Comparison of ENCODE assay signal across 8 cellular contexts in genomic region chr1:39204441-39205081, GRCh38. TPM values are rescaled to one million over a fixed set of nuclear protein-coding genes. Genes with fewer than 3 reads are reported as not detected.
DNase-seq lines count a peak whose midpoint lies in the region; ATAC-seq, FAIRE-seq and TF ChIP-seq lines count a peak whose summit lies in the region.

TSS of gene MACF1 (plus strand) at chr1:39204695. CDS start at chr1:39205023, 328 bp downstream.

- H3K4me3 ChIP-seq in keratinocyte (ENCODE audit: control insufficient read depth in 2 of 3, extremely low read depth in 1 of 3, insufficient read depth in 2 of 3, low read depth in 1 of 3, low read length in 3 of 3) (peak within 1 kb of the TSS in 2 of 3 experiments; percentile 21 to 24), skeletal muscle satellite cell (ENCODE audit: low read length) (peak within 1 kb of the TSS; percentile 65)

- peaks cover 22% of the 10 kb centered on the region for H3K4me1 ChIP-seq in keratinocyte (ENCODE audit: control insufficient read depth, extremely low read depth, insufficient read depth, low read length)
- H3K4me1 ChIP-seq in skeletal muscle satellite cell (ENCODE audit: control insufficient read depth, insufficient read depth, low read length): peaks cover 29% of the 10 kb centered on the region

- peaks cover under 1% of the 10 kb centered on the region for H3K27me3 Mint-ChIP-seq in HFFc6 (ENCODE audit: insufficient read depth)
- no peaks in the 10 kb centered on the region for H3K27me3 Mint-ChIP-seq in T-helper 1 cell treated with Interleukin-12 subunit alpha and Interleukin-12 subunit beta and Interleukin-4 antibody, amounts not matched to agents 30 μg/mL and 1 μg/mL, for 36 hours (ENCODE audit: low read depth)
- H3K27me3 Mint-ChIP-seq in central memory CD8-positive, alpha-beta T cell: no peaks in the 10 kb centered on the region

- peak; percentile 71 for TF ChIP-seq CTCF in HFFc6 (IDR thresholded peaks at IDR 0.05)
- TF ChIP-seq CTCF in keratinocyte (optimal IDR thresholded peaks at IDR 0.05 in 1 of 3, IDR thresholded peaks at IDR 0.05 in 1 of 3, conservative IDR thresholded peaks at IDR 0.05 in 1 of 3; ENCODE audit: extremely low read depth in 1 of 3, insufficient read depth in 2 of 3, low read length in 3 of 3): no peak
- no peak for TF ChIP-seq CTCF in GM20000 (IDR thresholded peaks at IDR 0.05; ENCODE audit: extremely low read depth, missing control alignments)

- peak; percentile 34 for FAIRE-seq in keratinocyte (lab: Jason Lieb, UNC)

- dilution Hi-C loops in keratinocyte (cut with MboI; ENCODE audit: extremely low pct_ligation_motif_present, low sequenced_read_pairs): no loop called here

- no peaks in the 10 kb centered on the region for H3K27me3 ChIP-seq in keratinocyte (ENCODE audit: control insufficient read depth, extremely low read depth, insufficient read depth, low read length)
- no peaks in the 10 kb centered on the region for H3K27me3 ChIP-seq in skeletal muscle satellite cell (ENCODE audit: control insufficient read depth, insufficient read depth, low read length)

- H2AFZ ChIP-seq in keratinocyte (ENCODE audit: control insufficient read depth, low read length): no peak within 1 kb of the TSS

- H3K36me3 ChIP-seq in keratinocyte (ENCODE audit: control insufficient read depth in 2 of 2, extremely low read depth in 1 of 2, insufficient read depth in 2 of 2, low read length in 2 of 2): peaks cover 0 to 4% of the 10 kb centered on the region in 2 experiments
- H3K36me3 ChIP-seq in skeletal muscle satellite cell (ENCODE audit: insufficient read depth, low read length): no peaks in the 10 kb centered on the region

- ATAC-seq in central memory CD8-positive, alpha-beta T cell (replicated peaks; ENCODE audit: extremely low read depth, poor library complexity, severe bottlenecking): peak; percentile 35
- ATAC-seq in HG03457 (IDR thresholded peaks at IDR 0.05; ENCODE audit: unreplicated experiment): no peak

- H3K27ac ChIP-seq in keratinocyte (ENCODE audit: control insufficient read depth, insufficient read depth, low read length): peak within 1 kb of the TSS; percentile 38

- peak; percentile 73 for DNase-seq in Ammon's horn (ENCODE audit: low spot score)
- peak; percentile 94 for DNase-seq in HFFc6
- no peak for DNase-seq in central memory CD8-positive, alpha-beta T cell (ENCODE audit: low spot score in 2 of 2)
- DNase-seq in keratinocyte (ENCODE audit: low read depth, low spot score): no peak
- DNase-seq in GM20000 (ENCODE audit: low spot score): no peak

- H4K20me1 ChIP-seq in keratinocyte (ENCODE audit: control insufficient read depth, extremely low read depth, insufficient read depth, low read length): peaks cover 12% of the 10 kb centered on the region

- H3K4me2 ChIP-seq in keratinocyte (ENCODE audit: control insufficient read depth, extremely low read depth, insufficient read depth, low read depth, low read length) (peak within 1 kb of the TSS; percentile 34), skeletal muscle satellite cell (ENCODE audit: low read length) (peak within 1 kb of the TSS; percentile 79)

- H3K9ac ChIP-seq in keratinocyte (ENCODE audit: control insufficient read depth, extremely low read depth, insufficient read depth, low read length) (peak within 1 kb of the TSS; percentile 54), skeletal muscle satellite cell (ENCODE audit: low read depth, low read length) (peak within 1 kb of the TSS; percentile 82)

- H3K9me3 Mint-ChIP-seq in HFFc6: no peaks in the 10 kb centered on the region
- no peaks in the 10 kb centered on the region for H3K9me3 Mint-ChIP-seq in T-helper 1 cell treated with Interleukin-12 subunit alpha and Interleukin-12 subunit beta and Interleukin-4 antibody, amounts not matched to agents 30 μg/mL and 1 μg/mL, for 36 hours
- H3K9me3 Mint-ChIP-seq in central memory CD8-positive, alpha-beta T cell: no peaks in the 10 kb centered on the region

- H3K4me1 Mint-ChIP-seq in HFFc6 (ENCODE audit: low read depth): peaks cover 68% of the 10 kb centered on the region
- H3K4me1 Mint-ChIP-seq in T-helper 1 cell treated with Interleukin-12 subunit alpha and Interleukin-12 subunit beta and Interleukin-4 antibody, amounts not matched to agents 30 μg/mL and 1 μg/mL, for 36 hours (ENCODE audit: low read depth): peaks cover 42% of the 10 kb centered on the region
- H3K4me1 Mint-ChIP-seq in central memory CD8-positive, alpha-beta T cell: peaks cover 53% of the 10 kb centered on the region

- peak within 1 kb of the TSS; percentile 95 for H3K27ac Mint-ChIP-seq in HFFc6
- H3K27ac Mint-ChIP-seq in T-helper 1 cell treated with Interleukin-12 subunit alpha and Interleukin-12 subunit beta and Interleukin-4 antibody, amounts not matched to agents 30 μg/mL and 1 μg/mL, for 36 hours: peak within 1 kb of the TSS; percentile 98
- H3K27ac Mint-ChIP-seq in central memory CD8-positive, alpha-beta T cell (ENCODE audit: low read depth): peak within 1 kb of the TSS; percentile 93

- H3K79me2 ChIP-seq in keratinocyte (ENCODE audit: control insufficient read depth, insufficient read depth, low read length): peaks cover 94% of the 10 kb centered on the region

- H3K9me3 ChIP-seq in keratinocyte (ENCODE audit: control insufficient read depth, low read depth, low read length): no peaks in the 10 kb centered on the region
- H3K9me3 ChIP-seq in skeletal muscle satellite cell (replicated peaks; ENCODE audit: low read length): no peaks in the 10 kb centered on the region

- H3K36me3 Mint-ChIP-seq in HFFc6 (ENCODE audit: low read depth): peaks cover 20% of the 10 kb centered on the region; the same call in 1 of the 2 replicates
- peaks cover 16% of the 10 kb centered on the region for H3K36me3 Mint-ChIP-seq in T-helper 1 cell treated with Interleukin-12 subunit alpha and Interleukin-12 subunit beta and Interleukin-4 antibody, amounts not matched to agents 30 μg/mL and 1 μg/mL, for 36 hours (ENCODE audit: low read depth)
- peaks cover 9% of the 10 kb centered on the region for H3K36me3 Mint-ChIP-seq in central memory CD8-positive, alpha-beta T cell (ENCODE audit: insufficient read depth)

- peak within 1 kb of the TSS; percentile 93 for H3K4me3 Mint-ChIP-seq in HFFc6
- H3K4me3 Mint-ChIP-seq in T-helper 1 cell treated with Interleukin-12 subunit alpha and Interleukin-12 subunit beta and Interleukin-4 antibody, amounts not matched to agents 30 μg/mL and 1 μg/mL, for 36 hours: peak within 1 kb of the TSS; percentile 99
- H3K4me3 Mint-ChIP-seq in central memory CD8-positive, alpha-beta T cell: peak within 1 kb of the TSS; percentile 93

- H3K9me1 ChIP-seq in keratinocyte (ENCODE audit: control insufficient read depth, extremely low read depth, insufficient read depth, low read length): peaks cover 2% of the 10 kb centered on the region

RNA-seq across cellular contexts. Expression of gene MACF1, which starts in this region (rescaled TPM):
- total RNA-seq in HFFc6 (2021; fragmentation: NEBNext Ultra II Directional; extraction: Animal tissue kit (Norgen Biotek cat#: 25700)): 100 to 1,000 TPM; 201 to 308 (median 223) TPM
- 84.8 to 111 TPM (median 96.9 TPM) in 3 replicates for polyA plus RNA-seq in keratinocyte
- 210 TPM for polyA plus RNA-seq in keratinocyte (2011; ENCODE audit: low read depth)
- polyA plus RNA-seq in keratinocyte (2011; cell fraction: cytosol; rRNA removed): 32.6 and 38.9 TPM in 2 replicates
- 432 and 528 TPM in 2 replicates for polyA plus RNA-seq in keratinocyte (2011; cell fraction: nucleus; rRNA removed)
- 132 and 145 TPM in 2 replicates for polyA plus RNA-seq in keratinocyte (2012; ENCODE audit: low replicate concordance)
- 223 to 562 TPM (median 369 TPM) in 3 replicates for polyA minus RNA-seq in keratinocyte
- polyA minus RNA-seq in keratinocyte (2011; cell fraction: cytosol; rRNA and poly(A)+ RNA removed): 87.1 TPM
- polyA minus RNA-seq in keratinocyte (2011; cell fraction: nucleus; rRNA and poly(A)+ RNA removed): 697 and 1,508 TPM in 2 replicates
- 124 and 151 TPM in 2 replicates for total RNA-seq in skeletal muscle satellite cell (2012; rRNA removed)

Comparison
In these comparisons a context has a peak if more than half of its experiments do, and no peak if none do; other contexts are left out.
1. DNase-seq: peak in Ammon's horn (single experiment) and HFFc6 (single experiment); none in central memory CD8-positive, alpha-beta T cell (0 of 2), keratinocyte (single experiment) and GM20000 (single experiment).
2. Peak in every context shown above with its lines, with median percentiles within 50 percentile points of each other: H3K27ac Mint-ChIP-seq and H3K4me3 Mint-ChIP-seq.